ENCODE assay signal across 28 cellular contexts in genomic region chr2:118489712-118490255, GRCh38.
"Had no signal": no experiment of that assay in that cellular context is flagged by ENCODE, and none has a peak within 500 bp of the region (broad histone marks: within the 10 kb centered on the region; RNA-seq: fewer than 3 reads in every experiment).

No MANE protein-coding gene starts in this region.

- H3K4me1 Mint-ChIP-seq: activated CD4-positive, alpha-beta T cell treated with anti-CD3 and anti-CD28 coated beads, Interleukin-2, amount 10 ng/mL, durations not matched to agents 24 days and 14 days; activated naive CD8-positive, alpha-beta T cell treated with anti-CD3 and anti-CD28 coated beads, Interleukin-2, amount 10 ng/mL, durations not matched to agents 7 days and 5 days; activated T-helper 17 cell treated with anti-CD3 and anti-CD28 coated beads, Interleukin-2, amount 50 U/mL, for 72 hours had no signal

- H3K27me3 ChIP-seq: ascending aorta, cardiac muscle cell, SJCRH30 had no signal

- H3K27me3 Mint-ChIP-seq: activated CD4-positive, alpha-beta T cell treated with anti-CD3 and anti-CD28 coated beads, Interleukin-2, amount 10 ng/mL, durations not matched to agents 24 days and 14 days; activated naive CD8-positive, alpha-beta T cell treated with anti-CD3 and anti-CD28 coated beads, Interleukin-2, amount 10 ng/mL, durations not matched to agents 7 days and 5 days had no signal

- H3K36me3 ChIP-seq: ascending aorta, cardiac muscle cell, SJCRH30, WERI-Rb-1 had no signal

- ATAC-seq: activated CD8-positive, alpha-beta T cell treated with anti-CD3 and anti-CD28 coated beads for 36 hours; activated T-cell treated with anti-CD3 and anti-CD28 coated beads, Interleukin-2, amount 50 U/mL, for 72 hours; activated T-helper 17 cell treated with anti-CD3 and anti-CD28 coated beads, Interleukin-2, amount 50 U/mL, for 72 hours; Panc1 had no signal

- H3K4me3 ChIP-seq: ascending aorta, cardiac muscle cell, SJCRH30, SK-N-MC had no signal

- H3K9ac ChIP-seq: KMS-11 had no signal

- H3K27ac Mint-ChIP-seq: activated CD4-positive, alpha-beta T cell treated with anti-CD3 and anti-CD28 coated beads, Interleukin-2, amount 10 ng/mL, durations not matched to agents 24 days and 14 days; activated CD8-positive, alpha-beta T cell treated with anti-CD3 and anti-CD28 coated beads for 36 hours; activated naive CD8-positive, alpha-beta T cell treated with anti-CD3 and anti-CD28 coated beads, Interleukin-2, amount 10 ng/mL, durations not matched to agents 7 days and 5 days; activated T-cell treated with anti-CD3 and anti-CD28 coated beads, Interleukin-2, amount 50 U/mL, for 72 hours; activated T-helper 17 cell treated with anti-CD3 and anti-CD28 coated beads, Interleukin-2, amount 50 U/mL, for 72 hours had no signal

- DNase-seq: activated CD4-positive, alpha-beta T cell treated with anti-CD3 and anti-CD28 coated beads, Interleukin-2, amount 10 ng/mL, durations not matched to agents 24 days and 14 days; activated CD4-positive, alpha-beta T cell treated with anti-CD3 and anti-CD28 coated beads, Interleukin-2, amount 50 U/mL, for 4 hours; activated CD8-positive, alpha-beta T cell treated with anti-CD3 and anti-CD28 coated beads for 36 hours; activated effector memory CD4-positive, alpha-beta T cell treated with anti-CD3 and anti-CD28 coated beads, Interleukin-2, amount 50 U/mL, for 16 hours; activated naive CD4-positive, alpha-beta T cell; activated naive CD4-positive, alpha-beta T cell treated with anti-CD3 and anti-CD28 coated beads, Interleukin-2, amount 50 U/mL, for 16 hours; activated naive CD8-positive, alpha-beta T cell treated with anti-CD3 and anti-CD28 coated beads, Interleukin-2, amount 10 ng/mL, durations not matched to agents 7 days and 5 days; activated T-cell treated with anti-CD3 and anti-CD28 coated beads, Interleukin-2, amount 50 U/mL, for 1 hour; activated T-cell treated with anti-CD3 and anti-CD28 coated beads, Interleukin-2, amount 50 U/mL, for 72 hours; amygdala; MM.1S; MV-4-11; NCI-H1092; NCI-H1436 treated with DMSO at 0.1 percent for 48 hours; NCI-H1694 treated with DMSO at 0.1 percent for 48 hours; NCI-H2029; NCI-H345; NCI-H524 treated with DMSO at 0.1 percent for 48 hours; SHP77; SJCRH30; T1000; WERI-Rb-1 had no signal

- H3K4me3 Mint-ChIP-seq: activated CD4-positive, alpha-beta T cell treated with anti-CD3 and anti-CD28 coated beads, Interleukin-2, amount 10 ng/mL, durations not matched to agents 24 days and 14 days; activated CD8-positive, alpha-beta T cell treated with anti-CD3 and anti-CD28 coated beads for 36 hours; activated naive CD8-positive, alpha-beta T cell treated with anti-CD3 and anti-CD28 coated beads, Interleukin-2, amount 10 ng/mL, durations not matched to agents 7 days and 5 days; activated T-cell treated with anti-CD3 and anti-CD28 coated beads, Interleukin-2, amount 50 U/mL, for 72 hours; activated T-helper 17 cell treated with anti-CD3 and anti-CD28 coated beads, Interleukin-2, amount 50 U/mL, for 72 hours had no signal

- H3K4me1 ChIP-seq: ascending aorta, SJCRH30 had no signal

- H3K9me3 Mint-ChIP-seq: activated CD4-positive, alpha-beta T cell treated with anti-CD3 and anti-CD28 coated beads, Interleukin-2, amount 10 ng/mL, durations not matched to agents 24 days and 14 days; activated T-helper 17 cell treated with anti-CD3 and anti-CD28 coated beads, Interleukin-2, amount 50 U/mL, for 72 hours had no signal

- H3K27ac ChIP-seq: ascending aorta, cardiac muscle cell, KMS-11, SJCRH30, SK-N-MC, WERI-Rb-1 had no signal

- H3K9me3 ChIP-seq: ascending aorta, SJCRH30 had no signal

- H3K36me3 Mint-ChIP-seq: activated naive CD8-positive, alpha-beta T cell treated with anti-CD3 and anti-CD28 coated beads, Interleukin-2, amount 10 ng/mL, durations not matched to agents 7 days and 5 days had no signal
